Comparison of ENCODE assay signal across 23 cellular contexts in genomic region chr7:19097165-19097885, GRCh38. TPM values are rescaled to one million over a fixed set of nuclear protein-coding genes. Genes with fewer than 3 reads are reported as not detected.
DNase-seq lines count a peak whose midpoint lies in the region; ATAC-seq and TF ChIP-seq lines count a peak whose summit lies in the region.
"Had no signal": no experiment of that assay in that cellular context is flagged by ENCODE, and none has a peak within 500 bp of the region (broad histone marks: within the 10 kb centered on the region; RNA-seq: fewer than 3 reads in every experiment).

No MANE protein-coding gene starts in this region.

- H3K23ac ChIP-seq in mesenchymal stem cell (ENCODE audit: low read length in 2 of 2) = no peak overlapping the region

- H3K14ac ChIP-seq in mesenchymal stem cell (ENCODE audit: low read length in 2 of 2) = no peak overlapping the region

- no peaks in the 10 kb centered on the region for H3K9me3 ChIP-seq in SJSA1 (replicated peaks)
- H3K9me3 ChIP-seq in mesenchymal stem cell (ENCODE audit: control insufficient read depth, low read length) = no peaks in the 10 kb centered on the region
- H3K9me3 ChIP-seq in lower lobe of right lung = no peaks in the 10 kb centered on the region

- no peak overlapping the region for H3K4me3 Mint-ChIP-seq in activated naive CD4-positive, alpha-beta T cell treated with anti-CD3 and anti-CD28 coated beads, Interleukin-2, amount 10 ng/mL, durations not matched to agents 7 days and 5 days
- H3K4me3 Mint-ChIP-seq: H9, IgD-negative memory B cell had no signal

- H3K4me1 ChIP-seq in SJSA1 (replicated peaks) = peaks cover 12% of the 10 kb centered on the region; the same call in 1 of the 2 replicates
- no peaks in the 10 kb centered on the region for H3K4me1 ChIP-seq in mesenchymal stem cell (ENCODE audit: control insufficient read depth, insufficient read depth, low read depth, low read length)
- no peaks in the 10 kb centered on the region for H3K4me1 ChIP-seq in lower lobe of right lung

- no peak overlapping the region for H2BK120ac ChIP-seq in mesenchymal stem cell (ENCODE audit: low read depth, low read length)

- H4K91ac ChIP-seq in mesenchymal stem cell (ENCODE audit: low read length) = no peak overlapping the region

- POLR2A ChIA-PET in RWPE1 (lab: Yijun Ruan, JAX; ENCODE audit: low non-redundant PET) = no interaction called here

- intact Hi-C loops in lower lobe of right lung (cut with DNase I) = no loop called here

- no peak for ATAC-seq in activated naive CD4-positive, alpha-beta T cell treated with anti-CD3 and anti-CD28 coated beads, Interleukin-2, amount 50 U/mL, for 72 hours
- no peak for ATAC-seq in lower lobe of right lung
- ATAC-seq in GM21619 (IDR thresholded peaks at IDR 0.05; ENCODE audit: unreplicated experiment) = no peak
- ATAC-seq: Right ventricle myocardium inferior had no signal

- no peaks in the 10 kb centered on the region for H3K36me3 Mint-ChIP-seq in activated naive CD4-positive, alpha-beta T cell treated with anti-CD3 and anti-CD28 coated beads, Interleukin-2, amount 10 ng/mL, durations not matched to agents 7 days and 5 days
- no peaks in the 10 kb centered on the region for H3K36me3 Mint-ChIP-seq in activated naive CD4-positive, alpha-beta T cell treated with anti-CD3 and anti-CD28 coated beads, Interleukin-2, amount 50 U/mL, for 72 hours
- H3K36me3 Mint-ChIP-seq: CD14-positive monocyte, IgD-negative memory B cell had no signal

- no peaks in the 10 kb centered on the region for H3K27me3 ChIP-seq in SJSA1 (replicated peaks)
- H3K27me3 ChIP-seq in mesenchymal stem cell (ENCODE audit: control insufficient read depth in 1 of 2, insufficient read depth in 1 of 2, low read length in 2 of 2) = no peaks in the 10 kb centered on the region
- peaks cover 9% of the 10 kb centered on the region for H3K27me3 ChIP-seq in lower lobe of right lung (ENCODE audit: low read depth)

- no peak for TF ChIP-seq CTCF in lower lobe of right lung (IDR thresholded peaks at IDR 0.05)
- TF ChIP-seq CTCF in RWPE1 (conservative IDR thresholded peaks at IDR 0.05; ENCODE audit: low read depth) = no peak

- no peak overlapping the region for H3K18ac ChIP-seq in mesenchymal stem cell (ENCODE audit: low read depth in 1 of 2, low read length in 2 of 2)

- H2BK5ac ChIP-seq in mesenchymal stem cell (ENCODE audit: low read depth, low read length, poor library complexity, severe bottlenecking) = no peak overlapping the region

- H3K36me3 ChIP-seq in SJSA1 = no peaks in the 10 kb centered on the region
- no peaks in the 10 kb centered on the region for H3K36me3 ChIP-seq in mesenchymal stem cell (ENCODE audit: control insufficient read depth in 1 of 2, insufficient read depth in 2 of 2, low read depth in 1 of 2, low read length in 2 of 2)
- H3K36me3 ChIP-seq in lower lobe of right lung = no peaks in the 10 kb centered on the region

- no peak overlapping the region for H2BK15ac ChIP-seq in mesenchymal stem cell (ENCODE audit: low read depth, poor library complexity, severe bottlenecking)

- H3K9me3 Mint-ChIP-seq in activated naive CD4-positive, alpha-beta T cell treated with anti-CD3 and anti-CD28 coated beads, Interleukin-2, amount 10 ng/mL, durations not matched to agents 7 days and 5 days = no peaks in the 10 kb centered on the region
- H3K9me3 Mint-ChIP-seq in activated naive CD4-positive, alpha-beta T cell treated with anti-CD3 and anti-CD28 coated beads, Interleukin-2, amount 50 U/mL, for 72 hours = peaks cover 0 to 2% of the 10 kb centered on the region in 2 donors
- H3K9me3 Mint-ChIP-seq: H9, IgD-negative memory B cell had no signal

- H2AFZ ChIP-seq in mesenchymal stem cell (ENCODE audit: low read depth, low read length) = no peak overlapping the region

- no peak for DNase-seq in activated naive CD4-positive, alpha-beta T cell treated with anti-CD3 and anti-CD28 coated beads, Interleukin-2, amount 10 ng/mL, durations not matched to agents 7 days and 5 days
- no peak for DNase-seq in activated naive CD4-positive, alpha-beta T cell treated with anti-CD3 and anti-CD28 coated beads, Interleukin-2, amount 50 U/mL, for 72 hours (ENCODE audit: low spot score in 2 of 2)
- DNase-seq in SJSA1 (ENCODE audit: low read depth in 1 of 2, low spot score in 2 of 2) (no peak), mesenchymal stem cell (no peak), lower lobe of right lung (no peak), RWPE1 (ENCODE audit: low spot score) (no peak)
- DNase-seq in activated CD4-positive, alpha-beta T cell treated with anti-CD3 and anti-CD28 coated beads for 48 hours = no peak
- DNase-seq: ACHN, AML-193, H9, MV-4-11, NCI-H1105 treated with DMSO at 0.1 percent for 48 hours, NCI-H2081, NCI-H2171, NCI-H345, NCI-H524, OCI-M1 had no signal

- no peak overlapping the region for H3K4me3 ChIP-seq in SJSA1
- no peak overlapping the region for H3K4me3 ChIP-seq in mesenchymal stem cell (ENCODE audit: insufficient read depth in 1 of 2, low read depth in 1 of 2, low read length in 2 of 2)
- no peak overlapping the region for H3K4me3 ChIP-seq in lower lobe of right lung

- H3K4ac ChIP-seq in mesenchymal stem cell (ENCODE audit: low read depth in 1 of 2, low read length in 2 of 2) = no peak overlapping the region

- no peak overlapping the region for H3K4me2 ChIP-seq in mesenchymal stem cell (ENCODE audit: low read length, poor library complexity, severe bottlenecking)

- CTCF ChIA-PET in activated naive CD4-positive, alpha-beta T cell treated with anti-CD3 and anti-CD28 coated beads, Interleukin-2, amount 10 ng/mL, durations not matched to agents 7 days and 5 days (lab: Charles Lee) = no interaction called here
- CTCF ChIA-PET in RWPE1 (lab: Yijun Ruan, JAX) = no interaction called here

- no peak overlapping the region for H2BK12ac ChIP-seq in mesenchymal stem cell (ENCODE audit: low read length in 2 of 2)

- H3K27ac ChIP-seq in SJSA1 (peak overlapping the region; percentile 18), mesenchymal stem cell (ENCODE audit: low read length, poor library complexity, severe bottlenecking) (no peak overlapping the region), lower lobe of right lung (no peak overlapping the region), RWPE1 (no peak overlapping the region)
- H3K27ac ChIP-seq: 22Rv1 had no signal

- 100% methylated on average over 5 of the region's 8 CpGs for WGBS in mesenchymal stem cell

- H3K27ac Mint-ChIP-seq in activated naive CD4-positive, alpha-beta T cell treated with anti-CD3 and anti-CD28 coated beads, Interleukin-2, amount 10 ng/mL, durations not matched to agents 7 days and 5 days = peak overlapping the region; percentile 42
- no peak overlapping the region for H3K27ac Mint-ChIP-seq in activated naive CD4-positive, alpha-beta T cell treated with anti-CD3 and anti-CD28 coated beads, Interleukin-2, amount 50 U/mL, for 72 hours
- H3K27ac Mint-ChIP-seq: CD14-positive monocyte, H9, IgD-negative memory B cell had no signal

- no peak overlapping the region for H4K8ac ChIP-seq in mesenchymal stem cell (ENCODE audit: low read length)

- no peak overlapping the region for H2AK5ac ChIP-seq in mesenchymal stem cell (ENCODE audit: low read length, severe bottlenecking)

- H3K27me3 Mint-ChIP-seq in activated naive CD4-positive, alpha-beta T cell treated with anti-CD3 and anti-CD28 coated beads, Interleukin-2, amount 10 ng/mL, durations not matched to agents 7 days and 5 days = no peaks in the 10 kb centered on the region

- no peaks in the 10 kb centered on the region for H3K79me1 ChIP-seq in mesenchymal stem cell (replicated peaks; ENCODE audit: low read length, poor library complexity, severe bottlenecking)

- H3K4me1 Mint-ChIP-seq in activated naive CD4-positive, alpha-beta T cell treated with anti-CD3 and anti-CD28 coated beads, Interleukin-2, amount 10 ng/mL, durations not matched to agents 7 days and 5 days = no peaks in the 10 kb centered on the region
- H3K4me1 Mint-ChIP-seq: CD14-positive monocyte, IgD-negative memory B cell had no signal

- H3K9ac ChIP-seq in mesenchymal stem cell (ENCODE audit: low read length) = peak overlapping the region; percentile 28

RNA-seq across cellular contexts. Expression of gene TWIST1, which starts 20.1 kb away (rescaled TPM):
- total RNA-seq in activated naive CD4-positive, alpha-beta T cell treated with anti-CD3 and anti-CD28 coated beads, Interleukin-2, amount 50 U/mL, for 72 hours = not detected
- total RNA-seq in SJSA1 (2014; rRNA removed; shearing (Covaris generic)) = 49.5 and 76.2 TPM in 2 replicates
- 18.3 TPM for polyA plus RNA-seq in mesenchymal stem cell (2013, experiment 1 of 2)
- polyA plus RNA-seq in mesenchymal stem cell (2013, experiment 2 of 2) = 18.4 TPM
- total RNA-seq in lower lobe of right lung = not detected
- total RNA-seq: H9 had no signal
- polyA plus RNA-seq: CD14-positive monocyte, IgD-negative memory B cell had no signal

RNA-seq across cellular contexts. Expression of gene FERD3L, which starts 47.9 kb away (rescaled TPM):
- not detected for total RNA-seq in activated naive CD4-positive, alpha-beta T cell treated with anti-CD3 and anti-CD28 coated beads, Interleukin-2, amount 50 U/mL, for 72 hours
- total RNA-seq in SJSA1 (2014; rRNA removed; shearing (Covaris generic)) = not detected in 2 replicates
- polyA plus RNA-seq in mesenchymal stem cell (2013, experiment 1 of 2) = not detected
- not detected for polyA plus RNA-seq in mesenchymal stem cell (2013, experiment 2 of 2)
- total RNA-seq in lower lobe of right lung = not detected
- total RNA-seq: H9, Right ventricle myocardium inferior, SK-MEL-5 had no signal
- polyA plus RNA-seq: CD14-positive monocyte, IgD-negative memory B cell had no signal

Comparison
In these comparisons a context has a peak if more than half of its experiments do, and no peak if none do; other contexts are left out.
1. RNA of gene TWIST1, which starts 20.1 kb away (total RNA-seq): 49.5 to 76.2 TPM in SJSA1; not detected in activated naive CD4-positive, alpha-beta T cell treated with anti-CD3 and anti-CD28 coated beads, Interleukin-2, amount 50 U/mL, for 72 hours and not detected in lower lobe of right lung (single experiment); every median in the first group is over 10 times any median in the second.